Comparison of ENCODE assay signal across 8 cellular contexts in the genomic region with DNA sequence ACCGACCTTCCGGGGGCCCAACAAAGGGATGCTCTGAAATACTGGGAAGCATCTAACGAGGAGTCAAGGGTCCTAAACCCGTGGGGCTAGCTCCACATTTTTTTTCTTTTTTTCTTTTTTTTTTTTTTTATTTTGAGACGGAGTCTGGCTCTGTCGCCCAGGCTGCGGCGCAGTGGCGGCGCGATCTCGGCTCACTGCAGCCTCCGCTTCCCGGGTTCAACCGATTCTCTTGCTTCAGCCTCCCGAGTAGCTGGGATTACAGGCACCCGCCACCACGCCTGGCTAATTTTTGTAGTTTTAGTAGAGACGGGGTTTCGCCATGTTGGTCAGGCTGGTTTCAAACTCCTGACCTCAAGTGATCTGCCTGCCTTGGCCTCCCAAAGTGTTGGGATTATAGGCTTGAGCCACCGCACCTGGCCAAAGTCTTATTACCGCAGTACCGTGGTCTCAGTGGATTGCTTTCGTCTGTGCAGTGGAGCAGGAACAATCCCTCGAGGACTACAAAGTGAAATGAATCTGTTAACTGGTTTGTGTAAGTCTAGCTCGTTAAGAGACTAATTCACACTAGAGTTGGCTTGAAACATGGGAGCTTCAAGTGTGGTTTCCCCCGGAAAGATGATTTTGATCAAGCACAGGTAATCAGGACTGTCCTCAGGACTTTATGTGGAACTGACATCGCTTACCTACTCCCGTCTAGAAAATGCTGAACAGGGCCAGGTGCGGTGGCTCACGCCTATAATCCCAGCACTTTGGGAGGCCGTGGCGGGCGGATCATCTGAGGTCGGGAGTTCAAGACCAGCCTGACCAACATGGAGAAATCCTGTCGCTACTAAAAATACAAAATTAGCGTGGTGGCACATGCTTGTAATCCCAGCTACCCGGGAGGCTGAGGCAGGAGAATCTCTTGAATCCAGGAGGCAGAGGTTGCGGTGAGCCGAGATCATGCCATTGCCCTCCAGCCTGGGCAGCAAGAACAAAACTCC. TPM values are rescaled to one million over a fixed set of nuclear protein-coding genes. Genes with fewer than 3 reads are reported as not detected.
DNase-seq lines count a peak whose midpoint lies in the region; ATAC-seq and TF ChIP-seq lines count a peak whose summit lies in the region.
"Not testable (repeated sequence)": the region's sequence is repeated elsewhere in the genome, so short reads cannot be mapped to it uniquely, and the experiment has no call there.

No MANE protein-coding gene starts in this region.

- POLR2A ChIA-PET in activated B cell treated with CpG ODN at 0.5 μM for 24 hours (lab: Charles Lee) = interaction anchor here (0.5 to 13.0 kb wide), 22 partner anchors 8 to 723 kb away, joined by 3 to 292 read pairs (median 6); a partner anchor contains a TSS

- peaks cover 26% of the 10 kb centered on the region for H3K4me1 Mint-ChIP-seq in activated B cell treated with CpG ODN at 0.5 μM for 24 hours

- peak overlapping the region; percentile 99 for H2AFZ ChIP-seq in DND-41 (ENCODE audit: low read depth, low read length)

- H3K4me2 ChIP-seq in DND-41 (ENCODE audit: insufficient read depth, low read length) = peak overlapping the region; percentile 83

- in situ Hi-C loops in brain microvascular endothelial cell (cut with HindIII; ENCODE audit: low pct_ligation_motif_present, low sequenced_read_pairs) = not testable (repeated sequence)

- H3K9me3 Mint-ChIP-seq in activated B cell treated with CpG ODN at 0.5 μM for 24 hours = not testable (repeated sequence)

- DNase-seq in DND-41; activated B cell treated with CpG ODN at 0.5 μM for 24 hours; brain microvascular endothelial cell; fibroblast of the aortic adventitia (ENCODE audit: low read depth); lung (ENCODE audit: low spot score); psoas muscle: not testable (repeated sequence)
- DNase-seq in NCI-H1436 (lab: John Stamatoyannopoulos, UW) = peak; percentile 28

- not testable (repeated sequence) for H3K27me3 Mint-ChIP-seq in activated B cell treated with CpG ODN at 0.5 μM for 24 hours

- H3K79me2 ChIP-seq in DND-41 (ENCODE audit: insufficient read depth, low read length) = peaks cover 33% of the 10 kb centered on the region

- CTCF ChIA-PET in activated B cell treated with CpG ODN at 0.5 μM for 24 hours (lab: Charles Lee) = interaction anchor here (0.7 to 5.0 kb wide), 15 partner anchors 14 to 172 kb away, joined by 3 to 116 read pairs (median 4); a partner anchor contains a TSS

- intact Hi-C loops in activated B cell treated with CpG ODN at 0.5 μM for 24 hours (cut with micrococcal nuclease) (loop anchor here (5.0 kb wide), 2 partner anchors 50 to 75 kb away; a partner anchor contains a TSS), psoas muscle (cut with DNase I) (loop anchor here in 1 of 2 donors (5.0 kb wide), 1 partner anchor 50 kb away; a partner anchor contains a TSS)

- peak overlapping the region; percentile 87 for H3K4me3 Mint-ChIP-seq in activated B cell treated with CpG ODN at 0.5 μM for 24 hours

- H3K36me3 ChIP-seq in DND-41 (ENCODE audit: insufficient read depth, low read length) (peaks cover 41% of the 10 kb centered on the region), lung (ENCODE audit: control insufficient read depth in 2 of 2, insufficient read depth in 2 of 2, low read length in 2 of 2) (peaks cover 0 to 17% of the 10 kb centered on the region in 2 donors), psoas muscle (ENCODE audit: insufficient read depth in 1 of 2, low read depth in 1 of 2) (peaks cover 0 to 24% of the 10 kb centered on the region in 2 donors)
- H3K36me3 ChIP-seq in brain microvascular endothelial cell (replicated peaks); urinary bladder (ENCODE audit: insufficient read depth): not testable (repeated sequence)

- peak overlapping the region; percentile 67 for H3K9ac ChIP-seq in DND-41 (ENCODE audit: low read depth, low read length)

- peaks cover 34% of the 10 kb centered on the region for H3K4me1 ChIP-seq in DND-41 (ENCODE audit: insufficient read depth, low read length)
- H3K4me1 ChIP-seq in lung (ENCODE audit: control insufficient read depth in 2 of 2, insufficient read depth in 2 of 2, low read length in 2 of 2); psoas muscle; urinary bladder (ENCODE audit: insufficient read depth): not testable (repeated sequence)

- H3K27ac ChIP-seq in DND-41 (ENCODE audit: low read length) = peak overlapping the region; percentile 87
- H3K27ac ChIP-seq in brain microvascular endothelial cell = peak overlapping the region; percentile 14
- H3K27ac ChIP-seq in lung (ENCODE audit: low read depth in 1 of 2, low read length in 1 of 2) = peak overlapping the region; percentile 86 to 94
- H3K27ac ChIP-seq in psoas muscle = peak overlapping the region; percentile 93
- H3K27ac ChIP-seq in urinary bladder (ENCODE audit: low read depth) = peak overlapping the region; percentile 89

- not testable (repeated sequence) for ATAC-seq in DND-41 (ENCODE audit: insufficient read depth, low read depth); activated B cell treated with CpG ODN at 0.5 μM for 24 hours (ENCODE audit: low read depth); lung (ENCODE audit: insufficient read depth, low FRiP score)
- peak in 1 of 4 donors; percentile 7 for ATAC-seq in psoas muscle

- not testable (repeated sequence) for H3K9me3 ChIP-seq in DND-41 (ENCODE audit: insufficient read depth, low read length, severe bottlenecking); lung (ENCODE audit: control insufficient read depth in 2 of 2, insufficient read depth in 1 of 2, low read length in 1 of 2); psoas muscle

- H3K4me3 ChIP-seq in DND-41 (ENCODE audit: low read depth in 1 of 2, low read length in 2 of 2) = peak overlapping the region; percentile 34 to 92; a peak in 3 of 4 replicates
- peak overlapping the region; percentile 77 for H3K4me3 ChIP-seq in brain microvascular endothelial cell (ENCODE audit: low read depth, low read length)
- peak overlapping the region; percentile 74 for H3K4me3 ChIP-seq in fibroblast of the aortic adventitia (ENCODE audit: low read depth, low read length)
- peak overlapping the region; percentile 75 for H3K4me3 ChIP-seq in lung
- H3K4me3 ChIP-seq in psoas muscle = peak overlapping the region; percentile 94
- peak overlapping the region; percentile 68 for H3K4me3 ChIP-seq in urinary bladder (ENCODE audit: low read depth, low read length)

- not testable (repeated sequence) for TF ChIP-seq CTCF in DND-41 (IDR thresholded peaks at IDR 0.05; ENCODE audit: borderline replicate concordance, extremely low read depth, low read length, poor library complexity, severe bottlenecking); activated B cell treated with CpG ODN at 0.5 μM for 24 hours (IDR thresholded peaks at IDR 0.05); brain microvascular endothelial cell (IDR thresholded peaks at IDR 0.05; ENCODE audit: low read depth, low read length, missing control alignments); fibroblast of the aortic adventitia (IDR thresholded peaks at IDR 0.05; ENCODE audit: insufficient read depth, low read length); lung (IDR thresholded peaks at IDR 0.05; ENCODE audit: control extremely low read depth, extremely low read depth); psoas muscle (IDR thresholded peaks at IDR 0.05)

- peaks cover 16% of the 10 kb centered on the region for H4K20me1 ChIP-seq in DND-41 (ENCODE audit: insufficient read depth, low read length)

- peak overlapping the region; percentile 92 for H3K27ac Mint-ChIP-seq in activated B cell treated with CpG ODN at 0.5 μM for 24 hours

- WGBS in lung, 2 donors = 84% methylated on average over 40 of the region's 40 CpGs
- 71 to 77% (median 75%) methylated on average over 40 of the region's 40 CpGs for WGBS in psoas muscle, 3 donors
- 81% methylated on average over 40 of the region's 40 CpGs for WGBS in urinary bladder

- not testable (repeated sequence) for H3K27me3 ChIP-seq in DND-41 (ENCODE audit: insufficient read depth, low read length, poor library complexity); brain microvascular endothelial cell (replicated peaks); lung (ENCODE audit: control insufficient read depth, insufficient read depth); psoas muscle (ENCODE audit: insufficient read depth in 3 of 3, low read length in 2 of 3)

- H3K36me3 Mint-ChIP-seq in activated B cell treated with CpG ODN at 0.5 μM for 24 hours (ENCODE audit: low read depth) = peaks cover 30% of the 10 kb centered on the region

RNA-seq across cellular contexts. Expression of a gene that starts 0.8 kb away (rescaled TPM):
- total RNA-seq in activated B cell treated with CpG ODN at 0.5 μM for 24 hours (95.0 and 98.2 TPM in 2 replicates), fibroblast of the aortic adventitia (ENCODE audit: low replicate concordance) (39.8 and 45.2 TPM in 2 replicates), lung (10 to 100 TPM; 64.4 to 75.3 TPM), psoas muscle (10 to 100 TPM; 16.4 to 44.2 (median 29.4) TPM), urinary bladder (29.8 TPM)
- polyA plus RNA-seq in lung (10 to 100 TPM; 81.2 to 96.3 TPM), psoas muscle (10 to 100 TPM; 19.7 to 84.0 (median 56.3) TPM), urinary bladder (82.1 TPM)

RNA-seq across cellular contexts. Expression of a gene that starts 22.0 kb away (rescaled TPM):
- 70.5 and 72.9 TPM in 2 replicates for total RNA-seq in activated B cell treated with CpG ODN at 0.5 μM for 24 hours
- 71.1 and 79.6 TPM in 2 replicates for total RNA-seq in fibroblast of the aortic adventitia (ENCODE audit: low replicate concordance)
- 10 to 100 TPM; 35.1 to 60.7 TPM for total RNA-seq in lung
- polyA plus RNA-seq in lung = 100 to 1,000 TPM; 134 to 140 TPM
- total RNA-seq in psoas muscle = 100 to 1,000 TPM in 2 of 4 donors, 10 to 100 TPM in 2; 50.1 to 232 (median 85.0) TPM
- 100 to 1,000 TPM in 1 of 3 donors, 10 to 100 TPM in 2; 79.2 to 164 (median 92.6) TPM for polyA plus RNA-seq in psoas muscle
- total RNA-seq in urinary bladder = 49.8 TPM
- polyA plus RNA-seq in urinary bladder = 43.9 TPM

RNA-seq across cellular contexts. Expression of a gene that starts 22.5 kb away (rescaled TPM):
- total RNA-seq in activated B cell treated with CpG ODN at 0.5 μM for 24 hours (11.8 and 15.4 TPM in 2 replicates), fibroblast of the aortic adventitia (ENCODE audit: low replicate concordance) (3.4 and 3.9 TPM in 2 replicates), lung (10 to 100 TPM in 1 of 2 donors, 1 to 10 TPM in 1; 8.1 to 19.2 TPM), psoas muscle (1 to 10 TPM; 2.7 to 7.0 (median 3.6) TPM), urinary bladder (2.5 TPM)
- polyA plus RNA-seq in lung (10 to 100 TPM; 10.2 to 13.5 TPM), psoas muscle (1 to 10 TPM; 3.3 to 6.4 (median 4.9) TPM), urinary bladder (9.6 TPM)

RNA-seq across cellular contexts. Expression of a gene that starts 44.6 kb away (rescaled TPM):
- 4.9 and 5.7 TPM in 2 replicates for total RNA-seq in activated B cell treated with CpG ODN at 0.5 μM for 24 hours
- total RNA-seq in fibroblast of the aortic adventitia (ENCODE audit: low replicate concordance) = 2.8 and 4.4 TPM in 2 replicates
- total RNA-seq in lung = 10 to 100 TPM; 36.7 to 74.0 TPM
- 10 to 100 TPM; 27.9 to 48.0 TPM for polyA plus RNA-seq in lung
- 10 to 100 TPM in 1 of 4 donors, 1 to 10 TPM in 3; 5.6 to 10.7 (median 8.1) TPM for total RNA-seq in psoas muscle
- 1 to 10 TPM; 1.2 to 4.5 (median 3.8) TPM for polyA plus RNA-seq in psoas muscle
- 17.6 TPM for total RNA-seq in urinary bladder
- polyA plus RNA-seq in urinary bladder = 13.2 TPM

RNA-seq across cellular contexts. Expression of a gene that starts 50.5 kb away (rescaled TPM):
- total RNA-seq in activated B cell treated with CpG ODN at 0.5 μM for 24 hours (365 and 394 TPM in 2 replicates), fibroblast of the aortic adventitia (ENCODE audit: low replicate concordance) (89.9 and 129 TPM in 2 replicates), lung (100 to 1,000 TPM in 1 of 2 donors, 10 to 100 TPM in 1; 89.9 to 242 TPM), psoas muscle (100 to 1,000 TPM; 161 to 203 (median 185) TPM), urinary bladder (150 TPM)
- polyA plus RNA-seq in lung (10 to 100 TPM; 53.6 to 88.9 TPM), psoas muscle (10 to 100 TPM; 50.1 to 60.4 (median 56.2) TPM), urinary bladder (98.3 TPM)

Comparison
In these comparisons a context has a peak if more than half of its experiments do, and no peak if none do; other contexts are left out.
1. H3K27ac ChIP-seq: peak in every context shown above with its lines; median percentile 93 in psoas muscle; 90 in lung; 89 in urinary bladder; 87 in DND-41; 14 in brain microvascular endothelial cell.